Comparison of ENCODE assay signal across 1 cellular context in genomic region chr16:52546291-52546941, GRCh38.
TF ChIP-seq lines count a peak whose summit lies in the region.

No MANE protein-coding gene starts in this region.

TF ChIP-seq in A549, 52 proteins besides CTCF, POLR2A, EP300 and RAD21 (continued from another document):
- no peak for TF ChIP-seq FOSB (CRISPR knock-in tag; IDR thresholded peaks at IDR 0.05)
- no peak for TF ChIP-seq HOXA7 (CRISPR knock-in tag; IDR thresholded peaks at IDR 0.05)
- no peak for TF ChIP-seq ESRRA (IDR thresholded peaks at IDR 0.05; ENCODE audit: borderline replicate concordance, low read length)
- TF ChIP-seq REST (IDR thresholded peaks at IDR 0.05): no peak
TF ChIP-seq in A549: peak in this region for 0.
